In genomic region chr4:1787411-1788077, GRCh38 we compare ENCODE assay signal across 1 cellular context.
TF ChIP-seq lines count a peak whose summit lies in the region.

No MANE protein-coding gene starts in this region.

TF ChIP-seq in H1, 55 proteins besides CTCF, POLR2A, EP300 and RAD21:
- no peak for TF ChIP-seq ZNF274 (IDR thresholded peaks at IDR 0.05; ENCODE audit: borderline replicate concordance, extremely low read depth, low read length)
- TF ChIP-seq SIRT6 (IDR thresholded peaks at IDR 0.05; ENCODE audit: low read length), result no peak
- TF ChIP-seq EGR1 (IDR thresholded peaks at IDR 0.05; ENCODE audit: borderline replicate concordance, low read depth, low read length), result no peak
- TF ChIP-seq JUN (IDR thresholded peaks at IDR 0.05; ENCODE audit: low read depth, low read length), result no peak
- TF ChIP-seq USF2 (IDR thresholded peaks at IDR 0.05; ENCODE audit: low read length), result no peak
- no peak for TF ChIP-seq BRCA1 (IDR thresholded peaks at IDR 0.05; ENCODE audit: low read depth, low read length)
- no peak for TF ChIP-seq PHF8 (conservative IDR thresholded peaks at IDR 0.05; ENCODE audit: low read depth, low read length)
- no peak for TF ChIP-seq CBX8 (IDR thresholded peaks at IDR 0.05; ENCODE audit: borderline replicate concordance, low read depth, low read length)
- TF ChIP-seq CHD1 (IDR thresholded peaks at IDR 0.05; ENCODE audit: low read depth, low read length), result no peak
- no peak for TF ChIP-seq RNF2 (IDR thresholded peaks at IDR 0.05; ENCODE audit: borderline replicate concordance, low read depth, low read length, missing control alignments, poor library complexity, severe bottlenecking)
- no peak for TF ChIP-seq CHD7 (IDR thresholded peaks at IDR 0.05; ENCODE audit: insufficient replicate concordance, low read length)
- no peak for TF ChIP-seq SP4 (IDR thresholded peaks at IDR 0.05; ENCODE audit: low read length)
- no peak for TF ChIP-seq MAFK (IDR thresholded peaks at IDR 0.05; ENCODE audit: low read depth, low read length)
- TF ChIP-seq CTBP2 (IDR thresholded peaks at IDR 0.05; ENCODE audit: borderline replicate concordance, insufficient read depth, insufficient read length, low read length), result no peak
- no peak for TF ChIP-seq SAP30 (IDR thresholded peaks at IDR 0.05; ENCODE audit: insufficient read depth, insufficient replicate concordance, low read length)
- TF ChIP-seq HDAC2 (IDR thresholded peaks at IDR 0.05; ENCODE audit: borderline replicate concordance in 1 of 2, low read depth in 2 of 2, low read length in 2 of 2), result no peak
- no peak for TF ChIP-seq TBP (IDR thresholded peaks at IDR 0.05; ENCODE audit: low read depth, low read length)
TF ChIP-seq in H1: peak in this region for 0.
